ENCODE assay signal across 8 cellular contexts in the genomic region with DNA sequence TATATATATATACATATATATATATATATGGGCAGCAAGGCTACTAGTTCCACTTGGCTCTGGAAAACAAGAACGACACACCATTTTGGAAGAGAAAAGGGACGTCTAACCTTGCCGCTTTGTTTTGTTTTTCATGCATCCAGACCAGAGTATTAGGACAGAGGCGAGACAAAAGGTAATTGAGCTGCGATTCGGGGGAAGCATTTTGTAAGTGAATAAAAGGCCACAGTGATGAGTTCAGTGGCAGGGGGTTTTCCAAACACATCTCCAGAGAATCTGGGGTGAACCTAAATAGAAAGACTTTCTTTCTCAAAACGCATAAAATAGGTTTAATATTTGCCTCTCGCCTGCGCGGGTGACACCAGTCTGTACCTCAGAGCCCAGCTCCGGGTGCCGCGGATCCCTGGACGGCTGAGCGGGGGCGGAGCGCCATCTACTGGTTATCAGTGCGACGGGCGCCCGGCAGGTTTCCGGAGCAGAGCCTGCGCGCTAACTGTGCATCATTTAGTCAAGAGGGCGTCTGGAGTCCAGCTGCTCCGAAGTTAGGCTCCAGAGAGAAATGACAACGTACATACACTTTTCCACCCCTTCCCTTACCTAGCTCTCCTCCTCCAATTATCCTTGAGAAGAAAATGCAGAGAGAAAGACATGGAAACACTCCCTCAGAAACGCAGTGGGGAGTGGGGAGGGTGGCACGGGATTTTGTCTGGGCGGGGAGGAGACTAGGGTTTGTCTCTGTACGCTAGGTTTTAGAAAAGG.
A peak's percentile ranks its signal among the peaks of the same experiment; 100 is the strongest.
DNase-seq lines count a peak whose midpoint lies in the region; ATAC-seq, FAIRE-seq and TF ChIP-seq lines count a peak whose summit lies in the region.

No MANE protein-coding gene starts in this region.

- DNase-seq in NCI-H2107 (lab: John Stamatoyannopoulos, UW) (peak; percentile 47), WTC11 (ENCODE audit: low spot score) (peak; percentile 86), bronchial epithelial cell (ENCODE audit: low read depth) (peak; percentile 33), inferior parietal cortex (ENCODE audit: extremely low spot score) (peak; percentile 86)
- peak; percentile 90 for DNase-seq in stimulated activated CD4-positive, alpha-beta T cell treated with anti-CD3 and anti-CD28 coated beads, Interleukin-15, amount 100 ng/mL, for 24 hours

- peak; percentile 88 for TF ChIP-seq CTCF in WTC11 (IDR thresholded peaks at IDR 0.05)
- peak; percentile 93 for TF ChIP-seq CTCF in bronchial epithelial cell (IDR thresholded peaks at IDR 0.05; ENCODE audit: insufficient read depth, low read length, severe bottlenecking)

- CTCF ChIA-PET in WTC11 (lab: Charles Lee), result interaction anchor here (0.6 to 1.5 kb wide), 37 partner anchors 9 to 1454 kb away, joined by 3 to 24 read pairs (median 3); no protein-coding TSS in a partner anchor

- H3K27me3 ChIP-seq in ACC112 (ENCODE audit: insufficient read depth, low read length) (no peaks in the 10 kb centered on the region), bronchial epithelial cell (ENCODE audit: control insufficient read depth, insufficient read depth, low read length) (no peaks in the 10 kb centered on the region)

- no peaks in the 10 kb centered on the region for H3K9me3 Mint-ChIP-seq in WTC11

- H3K4me3 ChIP-seq in ACC112 (ENCODE audit: low read depth, low read length) (peak overlapping the region; percentile 77), bronchial epithelial cell (ENCODE audit: low read depth, low read length) (no peak overlapping the region)

- H3K27ac ChIP-seq in ACC112 (ENCODE audit: low read depth, low read length), result no peak overlapping the region

- peaks cover 3% of the 10 kb centered on the region for H3K4me1 Mint-ChIP-seq in WTC11

- FAIRE-seq in bronchial epithelial cell (lab: Jason Lieb, UNC), result no peak

- peak overlapping the region; percentile 83 for H2AFZ ChIP-seq in ACC112 (ENCODE audit: low read length, unreplicated experiment)

- peak; percentile 98 for ATAC-seq in GM18511 (IDR thresholded peaks at IDR 0.05; ENCODE audit: unreplicated experiment)
- peak; percentile 92 for ATAC-seq in HG03025 (IDR thresholded peaks at IDR 0.05; ENCODE audit: low FRiP score, unreplicated experiment)
- ATAC-seq in WTC11, result peak; percentile 97

- no peaks in the 10 kb centered on the region for H3K36me3 Mint-ChIP-seq in WTC11

- peak overlapping the region; percentile 65 for H3K4me3 Mint-ChIP-seq in WTC11

- H3K27ac Mint-ChIP-seq in WTC11, result no peak overlapping the region

- H3K79me2 ChIP-seq in ACC112 (ENCODE audit: control insufficient read depth, insufficient read depth, low read length, unreplicated experiment), result no peaks in the 10 kb centered on the region

- POLR2A ChIA-PET in WTC11 (lab: Charles Lee), result no interaction called here

- H3K36me3 ChIP-seq in ACC112 (ENCODE audit: insufficient read depth, low read length) (no peaks in the 10 kb centered on the region), bronchial epithelial cell (ENCODE audit: control insufficient read depth, insufficient read depth, low read length) (no peaks in the 10 kb centered on the region)

- H3K27me3 Mint-ChIP-seq in WTC11 (ENCODE audit: low read depth), result peaks cover 4% of the 10 kb centered on the region; the same call in 1 of the 2 replicates

- H3K4me1 ChIP-seq in ACC112 (ENCODE audit: control insufficient read depth, insufficient read depth, low read length, unreplicated experiment), result peaks cover 4% of the 10 kb centered on the region

TF ChIP-seq in WTC11, 78 proteins besides CTCF, POLR2A, EP300 and RAD21:
- TF ChIP-seq ZNF263 (CRISPR knock-in tag; IDR thresholded peaks at IDR 0.05; ENCODE audit: low read depth) (no peak), NFE2L1 (CRISPR knock-in tag; IDR thresholded peaks at IDR 0.05) (no peak), NFATC4 (CRISPR knock-in tag; IDR thresholded peaks at IDR 0.05) (no peak), RELA (CRISPR knock-in tag; IDR thresholded peaks at IDR 0.05; ENCODE audit: borderline replicate concordance) (no peak), TEAD4 (CRISPR knock-in tag; IDR thresholded peaks at IDR 0.05) (no peak), NFYB (CRISPR knock-in tag; conservative IDR thresholded peaks at IDR 0.05; ENCODE audit: low read depth) (no peak)
- TF ChIP-seq, protein P1, sequence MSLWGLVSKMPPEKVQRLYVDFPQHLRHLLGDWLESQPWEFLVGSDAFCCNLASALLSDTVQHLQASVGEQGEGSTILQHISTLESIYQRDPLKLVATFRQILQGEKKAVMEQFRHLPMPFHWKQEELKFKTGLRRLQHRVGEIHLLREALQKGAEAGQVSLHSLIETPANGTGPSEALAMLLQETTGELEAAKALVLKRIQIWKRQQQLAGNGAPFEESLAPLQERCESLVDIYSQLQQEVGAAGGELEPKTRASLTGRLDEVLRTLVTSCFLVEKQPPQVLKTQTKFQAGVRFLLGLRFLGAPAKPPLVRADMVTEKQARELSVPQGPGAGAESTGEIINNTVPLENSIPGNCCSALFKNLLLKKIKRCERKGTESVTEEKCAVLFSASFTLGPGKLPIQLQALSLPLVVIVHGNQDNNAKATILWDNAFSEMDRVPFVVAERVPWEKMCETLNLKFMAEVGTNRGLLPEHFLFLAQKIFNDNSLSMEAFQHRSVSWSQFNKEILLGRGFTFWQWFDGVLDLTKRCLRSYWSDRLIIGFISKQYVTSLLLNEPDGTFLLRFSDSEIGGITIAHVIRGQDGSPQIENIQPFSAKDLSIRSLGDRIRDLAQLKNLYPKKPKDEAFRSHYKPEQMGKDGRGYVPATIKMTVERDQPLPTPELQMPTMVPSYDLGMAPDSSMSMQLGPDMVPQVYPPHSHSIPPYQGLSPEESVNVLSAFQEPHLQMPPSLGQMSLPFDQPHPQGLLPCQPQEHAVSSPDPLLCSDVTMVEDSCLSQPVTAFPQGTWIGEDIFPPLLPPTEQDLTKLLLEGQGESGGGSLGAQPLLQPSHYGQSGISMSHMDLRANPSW (CRISPR knock-in tag; conservative IDR thresholded peaks at IDR 0.05; ENCODE audit: low read depth), result no peak
- TF ChIP-seq, protein P2, sequence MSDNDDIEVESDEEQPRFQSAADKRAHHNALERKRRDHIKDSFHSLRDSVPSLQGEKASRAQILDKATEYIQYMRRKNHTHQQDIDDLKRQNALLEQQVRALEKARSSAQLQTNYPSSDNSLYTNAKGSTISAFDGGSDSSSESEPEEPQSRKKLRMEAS (CRISPR knock-in tag; IDR thresholded peaks at IDR 0.05), result 0 out of 2 replicates have a peak, but pooled peaks have one; percentile 20

Comparison
In these comparisons a context has a peak if more than half of its experiments do, and no peak if none do; other contexts are left out.
1. DNase-seq: peak in every context shown above with its lines; median percentile 90 in stimulated activated CD4-positive, alpha-beta T cell treated with anti-CD3 and anti-CD28 coated beads, Interleukin-15, amount 100 ng/mL, for 24 hours; 86 in WTC11; 86 in inferior parietal cortex; 47 in NCI-H2107; 33 in bronchial epithelial cell.